Comparison of ENCODE assay signal across 24 cellular contexts in the genomic region with DNA sequence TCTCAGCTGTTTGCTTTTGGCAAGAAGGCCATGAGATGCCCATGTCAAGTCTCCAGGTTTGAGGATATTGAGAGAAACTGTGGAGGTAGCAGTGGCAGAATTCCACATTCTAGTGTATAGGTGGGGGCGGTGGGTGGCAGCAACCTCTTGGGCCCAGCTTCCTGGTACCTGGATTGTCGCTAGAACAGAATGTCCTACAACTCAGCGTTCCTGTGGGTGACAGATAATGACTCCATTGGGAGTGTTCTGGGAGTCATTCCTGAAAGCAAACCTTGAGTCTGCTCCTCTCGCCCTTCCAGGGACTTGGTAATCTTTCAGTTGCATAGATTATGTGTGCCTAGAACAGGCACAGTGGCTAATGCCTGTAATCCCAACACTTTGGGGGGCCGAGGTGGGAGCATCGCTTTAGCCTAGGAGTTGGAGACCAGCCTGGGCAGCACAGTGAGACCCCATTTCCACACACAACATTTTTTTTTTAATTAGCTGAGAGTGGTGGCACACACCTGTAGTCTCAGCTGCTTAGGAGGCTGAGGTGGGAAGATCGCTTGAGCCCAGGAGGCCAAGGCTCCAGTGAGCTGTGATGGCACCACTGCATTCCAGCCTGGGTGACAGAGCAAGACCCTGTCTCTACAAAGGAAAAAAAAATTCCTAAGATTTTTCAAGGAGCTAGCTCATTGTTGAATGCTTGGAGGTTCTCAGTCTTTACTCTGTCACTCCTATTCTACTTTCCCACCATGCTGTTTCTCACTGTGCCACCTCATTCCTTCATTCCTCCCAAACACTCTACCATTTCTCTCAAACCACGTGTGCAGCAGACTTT. TPM values are rescaled to one million over a fixed set of nuclear protein-coding genes. Genes with fewer than 3 reads are reported as not detected.
A peak's percentile ranks its signal among the peaks of the same experiment; 100 is the strongest.
DNase-seq lines count a peak whose midpoint lies in the region; ATAC-seq, FAIRE-seq and TF ChIP-seq lines count a peak whose summit lies in the region.
"Had no signal": no experiment of that assay in that cellular context is flagged by ENCODE, and none has a peak within 500 bp of the region (broad histone marks: within the 10 kb centered on the region; RNA-seq: fewer than 3 reads in every experiment).

No MANE protein-coding gene starts in this region.

- peaks cover 2% of the 10 kb centered on the region for H3K9me3 Mint-ChIP-seq in neural progenitor cell
- no peaks in the 10 kb centered on the region for H3K9me3 Mint-ChIP-seq in activated naive CD8-positive, alpha-beta T cell treated with anti-CD3 and anti-CD28 coated beads for 36 hours
- H3K9me3 Mint-ChIP-seq in activated naive CD4-positive, alpha-beta T cell treated with anti-CD3 and anti-CD28 coated beads, Interleukin-2, amount 50 U/mL, for 72 hours: no peaks in the 10 kb centered on the region
- H3K9me3 Mint-ChIP-seq: CD4-positive, alpha-beta T cell; H9 had no signal

- H3K27me3 ChIP-seq in neural progenitor cell: no peaks in the 10 kb centered on the region
- H3K27me3 ChIP-seq: BLaER1 treated with 17β-estradiol and CSF1 and Interleukin-3, amounts not matched to agents 10 nM and 100 nM; MG63 had no signal

- H3K27me3 Mint-ChIP-seq in neural progenitor cell (ENCODE audit: insufficient read depth, low read depth): peaks cover 18% of the 10 kb centered on the region
- peaks cover 8% of the 10 kb centered on the region for H3K27me3 Mint-ChIP-seq in activated naive CD8-positive, alpha-beta T cell treated with anti-CD3 and anti-CD28 coated beads for 36 hours

- peaks cover 32% of the 10 kb centered on the region for H3F3A ChIP-seq in neural progenitor cell (ENCODE audit: low read depth)

- ATAC-seq in activated naive CD4-positive, alpha-beta T cell treated with anti-CD3 and anti-CD28 coated beads, Interleukin-2, amount 50 U/mL, for 72 hours: no peak
- ATAC-seq: HepG2 had no signal

- H3K36me3 ChIP-seq in neural progenitor cell: no peaks in the 10 kb centered on the region
- H3K36me3 ChIP-seq: BLaER1 treated with 17β-estradiol and CSF1 and Interleukin-3, amounts not matched to agents 10 nM and 100 nM; MG63 had no signal

- H3K27ac ChIP-seq in neural progenitor cell: no peak overlapping the region
- H3K27ac ChIP-seq: BLaER1 treated with 17β-estradiol and CSF1 and Interleukin-3, amounts not matched to agents 10 nM and 100 nM had no signal

- no peak overlapping the region for H3K9ac ChIP-seq in neural progenitor cell
- H3K9ac ChIP-seq: BLaER1 treated with 17β-estradiol and CSF1 and Interleukin-3, amounts not matched to agents 10 nM and 100 nM; SK-N-SH had no signal

- TF ChIP-seq CTCF in epithelial cell of esophagus (IDR thresholded peaks at IDR 0.05; ENCODE audit: insufficient read depth, low read depth, low read length, missing control alignments): no peak
- TF ChIP-seq CTCF in neural progenitor cell (IDR thresholded peaks at IDR 0.05): no peak

- H3K4me1 Mint-ChIP-seq in neural progenitor cell: peaks cover 42% of the 10 kb centered on the region
- no peaks in the 10 kb centered on the region for H3K4me1 Mint-ChIP-seq in activated naive CD8-positive, alpha-beta T cell treated with anti-CD3 and anti-CD28 coated beads for 36 hours

- DNase-seq in EH (ENCODE audit: low read depth): peak; percentile 32
- DNase-seq in RCC 7860 (ENCODE audit: low spot score): peak; percentile 5
- DNase-seq in epithelial cell of esophagus (ENCODE audit: low read depth): peak; percentile 50
- peak; percentile 20 for DNase-seq in neural progenitor cell (ENCODE audit: low spot score)
- DNase-seq in amygdala (lab: John Stamatoyannopoulos, UW): no peak
- no peak for DNase-seq in MV-4-11 (lab: John Stamatoyannopoulos, UW)
- DNase-seq in activated naive CD8-positive, alpha-beta T cell treated with anti-CD3 and anti-CD28 coated beads for 36 hours: no peak
- no peak for DNase-seq in activated naive CD4-positive, alpha-beta T cell treated with anti-CD3 and anti-CD28 coated beads, Interleukin-2, amount 50 U/mL, for 72 hours (ENCODE audit: low spot score in 2 of 2)
- DNase-seq: AML-193; CD4-positive, alpha-beta T cell; GF-D8; H9; MG63; NCI-H2029; NCI-H226; NCI-H524; NCI-H774; SK-N-SH; SW 1271 had no signal

- H2AFZ ChIP-seq in neural progenitor cell (replicated peaks): no peak overlapping the region

- H4K20me1 ChIP-seq in neural progenitor cell (ENCODE audit: low read depth): no peaks in the 10 kb centered on the region
- H4K20me1 ChIP-seq: BLaER1 treated with 17β-estradiol and CSF1 and Interleukin-3, amounts not matched to agents 10 nM and 100 nM had no signal

- no peak for FAIRE-seq in RCC 7860 (lab: Jason Lieb, UNC)
- FAIRE-seq: A204.1, D721Med, GM12891, HepG2 had no signal

- H3K4me2 ChIP-seq in neural progenitor cell: no peak overlapping the region
- H3K4me2 ChIP-seq: BLaER1 treated with 17β-estradiol and CSF1 and Interleukin-3, amounts not matched to agents 10 nM and 100 nM; SK-N-SH had no signal

- peak overlapping the region; percentile 44 for H3K4me3 Mint-ChIP-seq in neural progenitor cell
- H3K4me3 Mint-ChIP-seq in activated naive CD8-positive, alpha-beta T cell treated with anti-CD3 and anti-CD28 coated beads for 36 hours: no peak overlapping the region
- H3K4me3 Mint-ChIP-seq: CD4-positive, alpha-beta T cell; H9 had no signal

- peaks cover 28% of the 10 kb centered on the region for H3K4me1 ChIP-seq in neural progenitor cell
- H3K4me1 ChIP-seq: BLaER1 treated with 17β-estradiol and CSF1 and Interleukin-3, amounts not matched to agents 10 nM and 100 nM had no signal

- no peaks in the 10 kb centered on the region for H3K79me2 ChIP-seq in neural progenitor cell (ENCODE audit: low read depth)

- no peak overlapping the region for H3K4me3 ChIP-seq in epithelial cell of esophagus (ENCODE audit: low read length)
- no peak overlapping the region for H3K4me3 ChIP-seq in neural progenitor cell
- H3K4me3 ChIP-seq: BLaER1 treated with 17β-estradiol and CSF1 and Interleukin-3, amounts not matched to agents 10 nM and 100 nM; MG63 had no signal

- H3K36me3 Mint-ChIP-seq in neural progenitor cell: no peaks in the 10 kb centered on the region
- no peaks in the 10 kb centered on the region for H3K36me3 Mint-ChIP-seq in activated naive CD8-positive, alpha-beta T cell treated with anti-CD3 and anti-CD28 coated beads for 36 hours
- no peaks in the 10 kb centered on the region for H3K36me3 Mint-ChIP-seq in activated naive CD4-positive, alpha-beta T cell treated with anti-CD3 and anti-CD28 coated beads, Interleukin-2, amount 50 U/mL, for 72 hours

- peak overlapping the region; percentile 93 for H3K27ac Mint-ChIP-seq in neural progenitor cell
- H3K27ac Mint-ChIP-seq in activated naive CD8-positive, alpha-beta T cell treated with anti-CD3 and anti-CD28 coated beads for 36 hours: no peak overlapping the region
- H3K27ac Mint-ChIP-seq in activated naive CD4-positive, alpha-beta T cell treated with anti-CD3 and anti-CD28 coated beads, Interleukin-2, amount 50 U/mL, for 72 hours: no peak overlapping the region
- H3K27ac Mint-ChIP-seq: CD4-positive, alpha-beta T cell had no signal

- H3K9me3 ChIP-seq in neural progenitor cell (ENCODE audit: low read depth): no peaks in the 10 kb centered on the region
- H3K9me3 ChIP-seq: BLaER1 treated with 17β-estradiol and CSF1 and Interleukin-3, amounts not matched to agents 10 nM and 100 nM; MG63; SK-N-SH had no signal

RNA-seq across cellular contexts. Expression of gene METTL16, which starts 37.9 kb away (rescaled TPM):
- total RNA-seq in neural progenitor cell (ENCODE audit: low replicate concordance): 40.0 and 52.0 TPM in 2 replicates
- 10 to 100 TPM; 61.7 to 66.5 TPM for total RNA-seq in activated naive CD8-positive, alpha-beta T cell treated with anti-CD3 and anti-CD28 coated beads for 36 hours
- total RNA-seq in activated naive CD4-positive, alpha-beta T cell treated with anti-CD3 and anti-CD28 coated beads, Interleukin-2, amount 50 U/mL, for 72 hours: 10 to 100 TPM; 41.3 to 50.7 TPM

RNA-seq across cellular contexts. Expression of gene PAFAH1B1, which starts 43.9 kb away (rescaled TPM):
- 177 and 209 TPM in 2 replicates for total RNA-seq in neural progenitor cell (ENCODE audit: low replicate concordance)
- total RNA-seq in activated naive CD8-positive, alpha-beta T cell treated with anti-CD3 and anti-CD28 coated beads for 36 hours: 100 to 1,000 TPM; 137 to 156 TPM
- total RNA-seq in activated naive CD4-positive, alpha-beta T cell treated with anti-CD3 and anti-CD28 coated beads, Interleukin-2, amount 50 U/mL, for 72 hours: 100 to 1,000 TPM; 170 to 190 TPM

Comparison
In these comparisons a context has a peak if more than half of its experiments do, and no peak if none do; other contexts are left out.
1. DNase-seq: peak in EH (single experiment), RCC 7860 (single experiment), epithelial cell of esophagus (single experiment) and neural progenitor cell (single experiment); none in amygdala (0 of 56), MV-4-11 (single experiment), activated naive CD8-positive, alpha-beta T cell treated with anti-CD3 and anti-CD28 coated beads for 36 hours (single experiment) and activated naive CD4-positive, alpha-beta T cell treated with anti-CD3 and anti-CD28 coated beads, Interleukin-2, amount 50 U/mL, for 72 hours (0 of 2).